Comparison of ENCODE assay signal across 1 cellular context in genomic region chr13:79480954-79481684, GRCh38.
TF ChIP-seq lines count a peak whose summit lies in the region.

TSS of gene NDFIP2 (plus strand) at chr13:79481155. CDS start at chr13:79481204, 49 bp downstream.

TF ChIP-seq in HepG2, 621 proteins besides CTCF, POLR2A, EP300 and RAD21 (continued from another document and continues in another):
- TF ChIP-seq MAF1 (CRISPR knock-in tag; IDR thresholded peaks at IDR 0.05; ENCODE audit: borderline replicate concordance) (peak; percentile 44; the same call in 1 of the 2 replicates), E2F5 (CRISPR knock-in tag; conservative IDR thresholded peaks at IDR 0.05) (no peak), ZNF121 (CRISPR knock-in tag; IDR thresholded peaks at IDR 0.05) (peak; percentile 49; the same call in 1 of the 2 replicates), ZSCAN31 (CRISPR knock-in tag; IDR thresholded peaks at IDR 0.05; ENCODE audit: low read depth) (0 out of 2 replicates have a peak, but pooled peaks have one; percentile 23), ZNF564 (CRISPR knock-in tag; IDR thresholded peaks at IDR 0.05) (0 out of 2 replicates have a peak, but pooled peaks have one; percentile 37), GPBP1L1 (CRISPR knock-in tag; IDR thresholded peaks at IDR 0.05) (no peak), FOSL1 (CRISPR knock-in tag; IDR thresholded peaks at IDR 0.05; ENCODE audit: borderline replicate concordance) (no peak), LCORL (IDR thresholded peaks at IDR 0.05) (no peak), LCORL (CRISPR knock-in tag; IDR thresholded peaks at IDR 0.05) (peak; percentile 55; the same call in 1 of the 2 replicates), SNRNP70 (IDR thresholded peaks at IDR 0.05; ENCODE audit: low read depth, low read length) (no peak), RNF219 (CRISPR knock-in tag; IDR thresholded peaks at IDR 0.05) (no peak), ZNF34 (CRISPR knock-in tag; IDR thresholded peaks at IDR 0.05; ENCODE audit: borderline replicate concordance) (no peak), ZFP82 (CRISPR knock-in tag; IDR thresholded peaks at IDR 0.05; ENCODE audit: borderline replicate concordance) (no peak), ZIK1 (CRISPR knock-in tag; IDR thresholded peaks at IDR 0.05; ENCODE audit: borderline replicate concordance, low read depth) (peak; percentile 47; the same call in 1 of the 2 replicates), ZNF350 (CRISPR knock-in tag; IDR thresholded peaks at IDR 0.05; ENCODE audit: borderline replicate concordance, low read depth) (peak; percentile 87; the same call in 1 of the 2 replicates), E2F1 (CRISPR knock-in tag; IDR thresholded peaks at IDR 0.05) (no peak), AHDC1 (CRISPR knock-in tag; IDR thresholded peaks at IDR 0.05; ENCODE audit: borderline replicate concordance) (no peak), BHLHE40 (IDR thresholded peaks at IDR 0.05; ENCODE audit: low read length) (peak; percentile 41; the same call in 1 of the 2 replicates), MBD4 (IDR thresholded peaks at IDR 0.05; ENCODE audit: borderline replicate concordance, low read length) (no peak), ZNF362 (CRISPR knock-in tag; IDR thresholded peaks at IDR 0.05; ENCODE audit: borderline replicate concordance) (no peak), KAT2B (IDR thresholded peaks at IDR 0.05; ENCODE audit: borderline replicate concordance, low read depth, low read length) (no peak), NKX3-1 (CRISPR knock-in tag; IDR thresholded peaks at IDR 0.05) (peak; percentile 68; the same call in 1 of the 2 replicates), ZNF260 (CRISPR knock-in tag; IDR thresholded peaks at IDR 0.05; ENCODE audit: borderline replicate concordance, low read depth) (no peak), ADNP (CRISPR knock-in tag; IDR thresholded peaks at IDR 0.05) (no peak), FOXP1 (IDR thresholded peaks at IDR 0.05) (no peak), FOXP1 (CRISPR knock-in tag; IDR thresholded peaks at IDR 0.05) (no peak), ATF4 (CRISPR knock-in tag; IDR thresholded peaks at IDR 0.05) (no peak), GZF1 (CRISPR knock-in tag; IDR thresholded peaks at IDR 0.05) (peak; percentile 85), ZNF574 (CRISPR knock-in tag; IDR thresholded peaks at IDR 0.05) (peak; percentile 84), HCFC1 (IDR thresholded peaks at IDR 0.05; ENCODE audit: low read depth, low read length) (no peak), HDAC6 (IDR thresholded peaks at IDR 0.05; ENCODE audit: low read depth, low read length) (no peak), POGK (CRISPR knock-in tag; conservative IDR thresholded peaks at IDR 0.05) (0 out of 2 replicates have a peak, but pooled peaks have one; percentile 42), TOPORS (CRISPR knock-in tag; IDR thresholded peaks at IDR 0.05) (no peak), HNF4G (IDR thresholded peaks at IDR 0.05; ENCODE audit: borderline replicate concordance, low read depth, low read length) (no peak), HNF4G (CRISPR knock-in tag; IDR thresholded peaks at IDR 0.05; ENCODE audit: borderline replicate concordance, low read depth) (no peak), ZMAT5 (CRISPR knock-in tag; IDR thresholded peaks at IDR 0.05; ENCODE audit: borderline replicate concordance, low read depth) (no peak), ZNF512B (CRISPR knock-in tag; IDR thresholded peaks at IDR 0.05; ENCODE audit: borderline replicate concordance) (no peak)
